1 cellular context compared by ENCODE assay signal in genomic region chr12:46382974-46383653, GRCh38.
TF ChIP-seq lines count a peak whose summit lies in the region.

No MANE protein-coding gene starts in this region.

TF ChIP-seq in H1, 55 proteins besides CTCF, POLR2A, EP300 and RAD21 (continued from another document):
- TF ChIP-seq EGR1 (IDR thresholded peaks at IDR 0.05; ENCODE audit: borderline replicate concordance, low read depth, low read length) = peak; percentile 15; the same call in 1 of the 2 replicates
- peak; percentile 61 for TF ChIP-seq TAF7 (optimal IDR thresholded peaks at IDR 0.05; ENCODE audit: borderline replicate concordance, low read depth, low read length)
- no peak for TF ChIP-seq JUN (IDR thresholded peaks at IDR 0.05; ENCODE audit: low read depth, low read length)
- TF ChIP-seq HDAC2 (IDR thresholded peaks at IDR 0.05; ENCODE audit: borderline replicate concordance in 1 of 2, low read depth in 2 of 2, low read length in 2 of 2) = peak in 1 of 2 experiments; percentile 99; a peak in 3 of 4 replicates
- no peak for TF ChIP-seq SP2 (IDR thresholded peaks at IDR 0.05; ENCODE audit: low read length)
- TF ChIP-seq MAFK (IDR thresholded peaks at IDR 0.05; ENCODE audit: low read depth, low read length) = peak; percentile 8; the same call in 1 of the 2 replicates
- TF ChIP-seq E2F6 (IDR thresholded peaks at IDR 0.05) = peak; percentile 77
- no peak for TF ChIP-seq SP4 (IDR thresholded peaks at IDR 0.05; ENCODE audit: low read length)
- no peak for TF ChIP-seq TCF12 (IDR thresholded peaks at IDR 0.05; ENCODE audit: low read depth, low read length)
- peak; percentile 86 for TF ChIP-seq MAX (IDR thresholded peaks at IDR 0.05)
- TF ChIP-seq CTBP2 (IDR thresholded peaks at IDR 0.05; ENCODE audit: borderline replicate concordance, insufficient read depth, insufficient read length, low read length) = peak; percentile 51
- no peak for TF ChIP-seq GABPA (IDR thresholded peaks at IDR 0.05; ENCODE audit: borderline replicate concordance, insufficient read depth, low read length)
- TF ChIP-seq POU5F1 (IDR thresholded peaks at IDR 0.05; ENCODE audit: low read depth, low read length) = no peak
- TF ChIP-seq BACH1 (IDR thresholded peaks at IDR 0.05; ENCODE audit: low read length) = peak; percentile 79
- TF ChIP-seq TEAD4 (IDR thresholded peaks at IDR 0.05; ENCODE audit: low read depth, low read length) = peak; percentile 72
- no peak for TF ChIP-seq KDM4A (IDR thresholded peaks at IDR 0.05; ENCODE audit: low read depth, low read length, severe bottlenecking)
- TF ChIP-seq ASH2L (IDR thresholded peaks at IDR 0.05; ENCODE audit: low read length) = peak; percentile 91
- peak; percentile 8; the same call in 1 of the 2 replicates for TF ChIP-seq CREB1 (IDR thresholded peaks at IDR 0.05)
- 0 out of 2 replicates have a peak, but pooled peaks have one; percentile 25 for TF ChIP-seq YY1 (IDR thresholded peaks at IDR 0.05; ENCODE audit: low read depth, low read length)
- TF ChIP-seq TAF1 (IDR thresholded peaks at IDR 0.05; ENCODE audit: low read depth, low read length) = peak; percentile 52
- peak; percentile 60 for TF ChIP-seq USF2 (IDR thresholded peaks at IDR 0.05; ENCODE audit: low read length)
- TF ChIP-seq SIRT6 (IDR thresholded peaks at IDR 0.05; ENCODE audit: low read length) = no peak
- TF ChIP-seq KDM5A (IDR thresholded peaks at IDR 0.05; ENCODE audit: low read length) = no peak
- no peak for TF ChIP-seq CBX5 (IDR thresholded peaks at IDR 0.05; ENCODE audit: low read depth, low read length)
- TF ChIP-seq SIN3A (conservative IDR thresholded peaks at IDR 0.05 in 1 of 2, IDR thresholded peaks at IDR 0.05 in 1 of 2; ENCODE audit: low read depth in 1 of 2, low read length in 2 of 2) = 0 out of 4 replicates have a peak, but pooled peaks of 1 of the 2 experiments have one; percentile 10
- peak; percentile 36; the same call in 1 of the 2 replicates for TF ChIP-seq TBP (IDR thresholded peaks at IDR 0.05; ENCODE audit: low read depth, low read length)
- TF ChIP-seq RBBP5 (IDR thresholded peaks at IDR 0.05; ENCODE audit: borderline replicate concordance, low read depth, low read length) = peak; percentile 84; the same call in 1 of the 2 replicates
- peak; percentile 46; the same call in 1 of the 2 replicates for TF ChIP-seq CHD2 (IDR thresholded peaks at IDR 0.05; ENCODE audit: low read length)
- TF ChIP-seq JUND (IDR thresholded peaks at IDR 0.05; ENCODE audit: low read length) = peak; percentile 26; the same call in 1 of the 2 replicates
